In the genomic region with DNA sequence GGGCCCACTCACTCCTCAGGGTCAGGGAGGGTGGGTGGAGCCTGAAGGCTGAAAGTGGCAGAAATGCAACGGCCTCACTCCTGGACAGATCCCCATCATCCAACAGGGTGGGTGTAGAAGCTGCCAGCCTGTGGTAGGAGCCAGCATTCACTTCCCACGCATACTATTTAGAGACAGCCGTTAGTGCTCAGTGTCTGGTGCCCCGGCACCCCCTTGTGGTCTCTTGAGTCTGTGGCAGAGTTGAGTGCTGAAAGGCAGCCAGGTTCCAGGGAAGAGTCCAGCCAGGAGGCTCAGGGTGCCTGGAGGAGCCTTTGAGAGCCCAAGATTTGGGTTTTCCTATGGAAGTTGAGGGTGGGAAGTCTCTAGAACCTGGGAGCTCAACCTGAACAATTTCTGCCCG, we compare ENCODE assay signal across 8 cellular contexts.
DNase-seq lines count a peak whose midpoint lies in the region; ATAC-seq lines count a peak whose summit lies in the region.

No MANE protein-coding gene starts in this region.

- peak; percentile 78 for DNase-seq in D341Med (ENCODE audit: low spot score)
- DNase-seq in HK-2 (ENCODE audit: unreplicated experiment): peak; percentile 68
- peak; percentile 36 for DNase-seq in NOMO-1 treated with dmso at 0.1 percent for 144 hours (lab: John Stamatoyannopoulos, UW; ENCODE audit: unreplicated experiment)
- peak in 54 of 58 donors; percentile 13 to 90 (median 57) for DNase-seq in anterior cingulate cortex (lab: John Stamatoyannopoulos, UW)
- DNase-seq in hepatic stellate cell (ENCODE audit: low spot score): peak; percentile 91
- DNase-seq in skeletal muscle cell (ENCODE audit: low read depth): peak; percentile 40
- DNase-seq in putamen (ENCODE audit: low spot score): no peak

- H3K4me3 ChIP-seq in skeletal muscle cell (ENCODE audit: low read depth, low read length): no peak overlapping the region

- ATAC-seq in HG02938 (IDR thresholded peaks at IDR 0.05; ENCODE audit: unreplicated experiment): no peak
